ENCODE assay signal across 9 cellular contexts in the genomic region with DNA sequence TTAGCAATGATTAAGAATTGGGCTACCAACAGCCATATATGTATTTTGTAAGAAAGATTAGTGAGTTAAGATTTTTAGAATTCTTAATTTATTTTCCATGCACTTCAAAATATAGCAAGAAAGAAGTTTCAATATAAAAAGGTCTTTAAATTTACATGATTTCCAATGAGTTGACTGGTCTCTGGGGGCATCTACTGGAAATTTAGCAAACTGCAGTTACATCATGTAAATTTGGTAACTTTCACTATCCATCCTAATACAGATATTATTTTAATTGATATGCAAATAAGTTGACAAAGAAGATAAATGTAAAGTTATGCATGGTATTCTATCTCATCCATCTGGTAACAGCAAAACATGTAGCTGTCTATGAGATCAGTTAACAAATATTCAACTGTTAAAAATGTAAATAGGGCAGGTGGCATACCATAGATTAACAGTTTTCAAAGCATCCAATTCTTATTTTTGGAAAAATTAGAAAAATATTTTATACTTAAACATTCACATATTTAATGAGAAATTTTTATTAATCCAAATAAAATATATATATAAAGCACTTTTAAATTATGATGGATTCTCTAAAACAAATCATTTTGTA. TPM values are rescaled to one million over a fixed set of nuclear protein-coding genes. Genes with fewer than 3 reads are reported as not detected.
DNase-seq lines count a peak whose midpoint lies in the region; FAIRE-seq and TF ChIP-seq lines count a peak whose summit lies in the region.
"Had no signal": no experiment of that assay in that cellular context is flagged by ENCODE, and none has a peak within 500 bp of the region (broad histone marks: within the 10 kb centered on the region; RNA-seq: fewer than 3 reads in every experiment).

No MANE protein-coding gene starts in this region.

- BruUV-seq in PC-9 (replicated peaks; lab: Mats Ljungman, UMichigan) = no TSS peak

- H3K27me3 Mint-ChIP-seq in HFFc6 (ENCODE audit: insufficient read depth) = peaks cover 2% of the 10 kb centered on the region

- no peak overlapping the region for H3K23ac ChIP-seq in H1 (ENCODE audit: insufficient read length)

- H2AFZ ChIP-seq in PC-9 (no peak overlapping the region), H1 (ENCODE audit: low read length) (no peak overlapping the region)

- H3K9ac ChIP-seq in H1 (replicated peaks in 1 of 4; ENCODE audit: extremely low read depth in 1 of 4, low read depth in 3 of 4, low read length in 3 of 4) = no peak overlapping the region

- H4K20me1 ChIP-seq in PC-9 (ENCODE audit: insufficient read depth) (no peaks in the 10 kb centered on the region), H1 (replicated peaks in 1 of 2; ENCODE audit: control insufficient read depth in 1 of 2, insufficient read depth in 2 of 2, low read length in 2 of 2) (no peaks in the 10 kb centered on the region)

- FAIRE-seq in H1 (lab: Jason Lieb, UNC) (no peak), urothelium cell line (lab: Jason Lieb, UNC) (no peak)

- H3K4me3 ChIP-seq in PC-9 = no peak overlapping the region
- no peak overlapping the region for H3K4me3 ChIP-seq in H1 (ENCODE audit: extremely low read depth in 1 of 4, insufficient read depth in 2 of 4, low read depth in 3 of 4, low read length in 4 of 4)

- intact Hi-C loops in PC-9 (cut with micrococcal nuclease; ENCODE audit: unreplicated experiment) = loop anchor here (1.0 to 10.0 kb wide), 7 partner anchors 178 to 1699 kb away; a partner anchor contains a TSS

- H3K14ac ChIP-seq in H1 (ENCODE audit: insufficient read length) = no peak overlapping the region

- H3K9me3 ChIP-seq in PC-9 (ENCODE audit: insufficient read depth, low read depth) = no peaks in the 10 kb centered on the region
- H3K9me3 ChIP-seq in H1 (ENCODE audit: insufficient read depth in 2 of 2, low read depth in 1 of 2, low read length in 1 of 2) = no peaks in the 10 kb centered on the region

- no peak overlapping the region for H3K4ac ChIP-seq in H1 (replicated peaks; ENCODE audit: insufficient read length, low read depth, low read length)

- TF ChIP-seq RAD21 in H1 (IDR thresholded peaks at IDR 0.05 in 1 of 2, conservative IDR thresholded peaks at IDR 0.05 in 1 of 2; ENCODE audit: low read depth in 2 of 2, low read length in 2 of 2) = peak; percentile 75 to 89

- H2BK120ac ChIP-seq in H1 (replicated peaks; ENCODE audit: low read depth, low read length) = no peak overlapping the region

- no peaks in the 10 kb centered on the region for H3K9me2 ChIP-seq in PC-9 (ENCODE audit: insufficient read depth)

- no peak overlapping the region for H3K56ac ChIP-seq in H1 (replicated peaks; ENCODE audit: insufficient read length, low read depth, low read length)

- no peaks in the 10 kb centered on the region; the same call in 1 of the 2 replicates for H3K23me2 ChIP-seq in H1 (ENCODE audit: low read depth, low read length)

- DNase-seq in NCI-H446 (lab: John Stamatoyannopoulos, UW) (peak; percentile 4 to 41), NCI-H446 treated with DMSO at 0.1 percent for 48 hours (lab: John Stamatoyannopoulos, UW) (no peak), HFFc6 (peak; percentile 23), PC-9 (peak in 1 of 2 experiments; percentile 7), H1 (ENCODE audit: low read depth in 1 of 2, low spot score in 2 of 2) (no peak), non-pigmented ciliary epithelial cell (ENCODE audit: low read depth) (peak; percentile 15), urothelium cell line (ENCODE audit: low spot score) (no peak), DMS79 (lab: John Stamatoyannopoulos, UW) (no peak)

- no peaks in the 10 kb centered on the region for H3K36me3 Mint-ChIP-seq in HFFc6 (ENCODE audit: low read depth)
- H3K36me3 Mint-ChIP-seq: activated naive CD4-positive, alpha-beta T cell treated with anti-CD3 and anti-CD28 coated beads, Interleukin-2, amount 50 U/mL, for 24 hours had no signal

- TF ChIP-seq POLR2A in H1 (IDR thresholded peaks at IDR 0.05; ENCODE audit: control extremely low read depth in 1 of 2, low read depth in 2 of 2, low read length in 2 of 2) = no peak

- H2BK5ac ChIP-seq in H1 (ENCODE audit: low read depth, low read length) = no peak overlapping the region

- H3K36me3 ChIP-seq in PC-9 (ENCODE audit: low read depth) (no peaks in the 10 kb centered on the region), H1 (ENCODE audit: control insufficient read depth in 2 of 4, insufficient read depth in 4 of 4, low read length in 3 of 4) (no peaks in the 10 kb centered on the region)

- no peaks in the 10 kb centered on the region for H3K4me1 Mint-ChIP-seq in HFFc6 (ENCODE audit: low read depth)
- H3K4me1 Mint-ChIP-seq: activated naive CD4-positive, alpha-beta T cell treated with anti-CD3 and anti-CD28 coated beads, Interleukin-2, amount 50 U/mL, for 24 hours had no signal

- H3K79me1 ChIP-seq in H1 (ENCODE audit: low read depth, low read length) = no peaks in the 10 kb centered on the region

- H4K8ac ChIP-seq in H1 (ENCODE audit: extremely low read depth, insufficient read depth, low read length) = no peak overlapping the region

- H3K27me3 ChIP-seq in PC-9 (ENCODE audit: insufficient read depth, low read depth) (no peaks in the 10 kb centered on the region), H1 (replicated peaks in 1 of 4; ENCODE audit: control insufficient read depth in 3 of 4, extremely low read depth in 1 of 4, insufficient read depth in 3 of 4, low read length in 3 of 4) (no peaks in the 10 kb centered on the region)

- no peak for TF ChIP-seq EP300 in H1 (IDR thresholded peaks at IDR 0.05; ENCODE audit: borderline replicate concordance in 1 of 2, low read depth in 2 of 2, low read length in 2 of 2)

- CTCF ChIA-PET in PC-9 (lab: Charles Lee) (interaction anchor here (0.6 kb wide), 2 partner anchors 641 to 1172 kb away, joined by 3 read pairs; no protein-coding TSS in a partner anchor), H1 (lab: Charles Lee; ENCODE audit: partially characterized antibody) (interaction anchor here (0.8 to 1.8 kb wide), 7 partner anchors 14 to 559 kb away, joined by 3 to 6 read pairs (median 5); no protein-coding TSS in a partner anchor)

- POLR2A ChIA-PET in PC-9 (lab: Charles Lee; ENCODE audit: unreplicated experiment) = no interaction called here
- POLR2A ChIA-PET in H1 (lab: Charles Lee; ENCODE audit: partially characterized antibody) = no interaction called here

- no peak overlapping the region for H3K18ac ChIP-seq in H1 (ENCODE audit: extremely low read depth, low read length)

- no peak overlapping the region for H3K4me3 Mint-ChIP-seq in HFFc6
- H3K4me3 Mint-ChIP-seq: activated naive CD4-positive, alpha-beta T cell treated with anti-CD3 and anti-CD28 coated beads, Interleukin-2, amount 50 U/mL, for 24 hours had no signal

- no peak overlapping the region for H2BK20ac ChIP-seq in H1 (ENCODE audit: low read length)

- no peaks in the 10 kb centered on the region for H3K9me3 Mint-ChIP-seq in HFFc6
- H3K9me3 Mint-ChIP-seq: activated naive CD4-positive, alpha-beta T cell treated with anti-CD3 and anti-CD28 coated beads, Interleukin-2, amount 50 U/mL, for 24 hours had no signal

- H4K91ac ChIP-seq in H1 (replicated peaks; ENCODE audit: insufficient read length, low read length) = no peak overlapping the region

- no peak overlapping the region for H3K4me2 ChIP-seq in PC-9
- H3K4me2 ChIP-seq in H1 (ENCODE audit: insufficient read depth in 1 of 2, low read depth in 2 of 2, low read length in 2 of 2) = no peak overlapping the region

- peak; percentile 91 for TF ChIP-seq CTCF in HFFc6 (IDR thresholded peaks at IDR 0.05)
- peak; percentile 81 for TF ChIP-seq CTCF in PC-9 (conservative IDR thresholded peaks at IDR 0.05)
- TF ChIP-seq CTCF in H1 (IDR thresholded peaks at IDR 0.05; ENCODE audit: control extremely low read depth in 1 of 3, insufficient read depth in 1 of 3, low read depth in 1 of 3, low read length in 3 of 3) = peak in 2 of 3 experiments; percentile 38 to 55; a peak in 2 of 4 replicates

- H3K79me2 ChIP-seq in PC-9 (ENCODE audit: low read depth) = no peaks in the 10 kb centered on the region
- no peaks in the 10 kb centered on the region for H3K79me2 ChIP-seq in H1 (ENCODE audit: control insufficient read depth in 1 of 2, insufficient read depth in 2 of 2, low read length in 2 of 2)

- no peak overlapping the region for H4K5ac ChIP-seq in H1 (ENCODE audit: insufficient read length, low read depth, low read length)

- H3K27ac Mint-ChIP-seq in HFFc6 = no peak overlapping the region
- H3K27ac Mint-ChIP-seq: activated naive CD4-positive, alpha-beta T cell treated with anti-CD3 and anti-CD28 coated beads, Interleukin-2, amount 50 U/mL, for 24 hours had no signal

- no peak overlapping the region for H2BK12ac ChIP-seq in H1 (ENCODE audit: low read depth, low read length)

- H2AK5ac ChIP-seq in H1 (ENCODE audit: low read depth, low read length) = no peak overlapping the region

- no peak overlapping the region for H3K27ac ChIP-seq in PC-9
- no peak overlapping the region for H3K27ac ChIP-seq in H1 (ENCODE audit: low read depth, low read length)

- no peaks in the 10 kb centered on the region for H3F3A ChIP-seq in PC-9 (ENCODE audit: insufficient read depth, low read depth)

- H2BK15ac ChIP-seq in H1 (ENCODE audit: low read length) = no peak overlapping the region

- no peaks in the 10 kb centered on the region for H3K4me1 ChIP-seq in PC-9 (replicated peaks; ENCODE audit: insufficient read depth)
- no peaks in the 10 kb centered on the region for H3K4me1 ChIP-seq in H1 (replicated peaks in 1 of 4; ENCODE audit: control insufficient read depth in 3 of 4, insufficient read depth in 4 of 4, low read length in 3 of 4)

TF ChIP-seq in H1, 55 proteins besides CTCF, POLR2A, EP300 and RAD21 (continues in another document):
- TF ChIP-seq, protein P1, sequence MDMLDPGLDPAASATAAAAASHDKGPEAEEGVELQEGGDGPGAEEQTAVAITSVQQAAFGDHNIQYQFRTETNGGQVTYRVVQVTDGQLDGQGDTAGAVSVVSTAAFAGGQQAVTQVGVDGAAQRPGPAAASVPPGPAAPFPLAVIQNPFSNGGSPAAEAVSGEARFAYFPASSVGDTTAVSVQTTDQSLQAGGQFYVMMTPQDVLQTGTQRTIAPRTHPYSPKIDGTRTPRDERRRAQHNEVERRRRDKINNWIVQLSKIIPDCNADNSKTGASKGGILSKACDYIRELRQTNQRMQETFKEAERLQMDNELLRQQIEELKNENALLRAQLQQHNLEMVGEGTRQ (IDR thresholded peaks at IDR 0.05; ENCODE audit: low read length) = no peak
- no peak for TF ChIP-seq HDAC2 (IDR thresholded peaks at IDR 0.05; ENCODE audit: borderline replicate concordance in 1 of 2, low read depth in 2 of 2, low read length in 2 of 2)

RNA-seq across cellular contexts. Expression of a gene that starts 29.1 kb away (rescaled TPM):
- under 1 TPM in 1 of 6 experiments, not detected in 5; 0.12 TPM for total RNA-seq in HFFc6 (2021; fragmentation: NEBNext Ultra II Directional; extraction: Animal tissue kit (Norgen Biotek cat#: 25700))
- not detected in 2 replicates for total RNA-seq in PC-9 (2021)
- total RNA-seq in H1 (2021; fragmentation: NEBNext Ultra II Directional; extraction: Animal tissue kit (Norgen Biotek cat#: 25700)) = 0.28 and 0.65 TPM in 2 replicates
- polyA plus RNA-seq in H1 (2011; rRNA removed) = not detected in 2 replicates
- polyA plus RNA-seq in H1 (2011; cell fraction: cytosol; rRNA removed) = 0.06 TPM
- 0.10 TPM for polyA plus RNA-seq in H1 (2011; cell fraction: nucleus; rRNA removed)
- polyA plus RNA-seq in H1 (2012, experiment 1 of 2) = 0.09 TPM in 1 of 4 replicates, not detected in the others
- not detected for polyA plus RNA-seq in H1 (2012, experiment 2 of 2)
- 0.30 TPM for polyA plus RNA-seq in H1 (2013, experiment 1 of 2)
- 0.29 TPM for polyA plus RNA-seq in H1 (2013, experiment 2 of 2)
- polyA minus RNA-seq in H1 (2011; rRNA and poly(A)+ RNA removed) = 0.44 TPM in 1 of 2 replicates, not detected in the other
- not detected for polyA minus RNA-seq in H1 (2011; cell fraction: cytosol; rRNA and poly(A)+ RNA removed)
- polyA minus RNA-seq in H1 (2011; cell fraction: nucleus; rRNA and poly(A)+ RNA removed) = 1.00 TPM

Comparison
In these comparisons a context has a peak if more than half of its experiments do, and no peak if none do; other contexts are left out.
1. DNase-seq: peak in NCI-H446 (2 of 2), HFFc6 (single experiment) and non-pigmented ciliary epithelial cell (single experiment); none in NCI-H446 treated with DMSO at 0.1 percent for 48 hours (single experiment), H1 (0 of 2), urothelium cell line (single experiment) and DMS79 (single experiment).
2. Peak in every context shown above with its lines, with median percentiles within 50 percentile points of each other: CTCF ChIP-seq.